13 cellular contexts compared by ENCODE assay signal in the genomic region with DNA sequence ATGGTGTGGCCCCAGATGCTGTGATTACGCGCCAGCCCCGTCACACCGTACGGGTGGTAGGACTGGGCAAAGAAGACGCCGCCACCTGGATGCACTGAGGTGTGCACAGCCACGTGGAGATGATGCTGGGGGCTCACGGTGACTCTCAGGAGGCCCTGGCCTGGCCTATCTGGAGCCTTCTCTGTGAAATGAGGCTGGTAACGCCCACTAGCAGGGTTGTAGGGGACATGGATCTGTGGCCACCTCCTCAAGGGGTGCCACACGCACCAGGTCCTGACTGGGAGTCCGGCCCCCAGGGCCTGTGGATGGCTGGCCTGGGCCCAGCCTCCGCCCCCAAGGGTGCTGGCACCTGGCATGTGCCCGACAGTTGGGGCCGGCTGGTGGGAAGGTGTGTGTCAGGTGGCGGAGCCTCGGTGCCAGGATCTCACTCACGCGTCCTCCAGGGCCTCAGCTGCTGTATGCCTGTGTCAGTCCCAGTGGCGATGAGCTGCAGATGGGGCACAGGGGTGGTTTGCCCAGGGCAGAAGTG. TPM values are rescaled to one million over a fixed set of nuclear protein-coding genes. Genes with fewer than 3 reads are reported as not detected.
DNase-seq lines count a peak whose midpoint lies in the region; ATAC-seq and TF ChIP-seq lines count a peak whose summit lies in the region.
"Had no signal": no experiment of that assay in that cellular context is flagged by ENCODE, and none has a peak within 500 bp of the region (broad histone marks: within the 10 kb centered on the region; RNA-seq: fewer than 3 reads in every experiment).

No MANE protein-coding gene starts in this region.

- no peak overlapping the region for H2BK5ac ChIP-seq in mesenchymal stem cell (ENCODE audit: low read depth, low read length, poor library complexity, severe bottlenecking)

- H3K4me3 ChIP-seq in H7 (ENCODE audit: insufficient read depth, low read depth, low read length) (no peak overlapping the region), Panc1 (ENCODE audit: low read depth in 2 of 2, low read length in 2 of 2) (no peak overlapping the region), mesenchymal stem cell (ENCODE audit: insufficient read depth in 1 of 2, low read depth in 1 of 2, low read length in 2 of 2) (no peak overlapping the region)

- H3K14ac ChIP-seq in mesenchymal stem cell (ENCODE audit: low read length in 2 of 2), result peak overlapping the region in 1 of 2 experiments; percentile 93

- CTCF ChIA-PET in Panc1 (lab: Charles Lee), result interaction anchor here (0.6 kb wide), 1 partner anchor 74 kb away, joined by 3 read pairs; no protein-coding TSS in a partner anchor

- peak overlapping the region; percentile 81 for H4K91ac ChIP-seq in mesenchymal stem cell (ENCODE audit: low read length)

- peak overlapping the region in 1 of 2 experiments; percentile 25 for H3K23ac ChIP-seq in mesenchymal stem cell (ENCODE audit: low read length in 2 of 2)

- peak overlapping the region; percentile 93 to 97 for H3K18ac ChIP-seq in mesenchymal stem cell (ENCODE audit: low read depth in 1 of 2, low read length in 2 of 2)

- POLR2A ChIA-PET in Panc1 (lab: Charles Lee), result no interaction called here

- no peak overlapping the region for H2BK15ac ChIP-seq in mesenchymal stem cell (ENCODE audit: low read depth, poor library complexity, severe bottlenecking)

- no TSS peak for BruUV-seq in Panc1 (replicated peaks; lab: Mats Ljungman, UMichigan)

- TF ChIP-seq CTCF in Panc1 (IDR thresholded peaks at IDR 0.05), result no peak

- in situ Hi-C loops in Panc1 (cut with HindIII; ENCODE audit: low pct_unique_long_range_greater_than_20kb, low sequenced_read_pairs), result no loop called here

- H3K4me1 ChIP-seq in Panc1 (ENCODE audit: control insufficient read depth, insufficient read depth, low read length) (peaks cover 95% of the 10 kb centered on the region), mesenchymal stem cell (ENCODE audit: control insufficient read depth, insufficient read depth, low read depth, low read length) (peaks cover 78% of the 10 kb centered on the region)

- DNase-seq in COR-L47 (lab: John Stamatoyannopoulos, UW) (peak; percentile 19), H7 (peak; percentile 58), Panc1 (ENCODE audit: low read depth, low spot score) (no peak), mesenchymal stem cell (no peak), middle frontal gyrus (ENCODE audit: extremely low spot score, low spot score) (no peak), C1 segment of cervical spinal cord (lab: John Stamatoyannopoulos, UW) (no peak)
- DNase-seq: activated CD4-positive, alpha-beta T cell treated with anti-CD3 and anti-CD28 coated beads, Interleukin-2, amount 50 U/mL, for 1 hour; CD8-positive, alpha-beta memory T cell; natural killer cell; NCI-H748 treated with DMSO at 0.1 percent for 48 hours; T-helper 1 cell had no signal

- ATAC-seq in Panc1, result no peak
- ATAC-seq in GM21447 (IDR thresholded peaks at IDR 0.05; ENCODE audit: unreplicated experiment), result no peak
- no peak for ATAC-seq in GM21528 (IDR thresholded peaks at IDR 0.05; ENCODE audit: low FRiP score, unreplicated experiment)
- ATAC-seq: natural killer cell had no signal

- H2AK5ac ChIP-seq in mesenchymal stem cell (ENCODE audit: low read length, severe bottlenecking), result peak overlapping the region; percentile 97

- H3K9ac ChIP-seq in mesenchymal stem cell (ENCODE audit: low read length), result peak overlapping the region; percentile 40

- intact Hi-C loops in Panc1 (cut with micrococcal nuclease; ENCODE audit: unreplicated experiment), result no loop called here

- no peak overlapping the region for H3K4me2 ChIP-seq in mesenchymal stem cell (ENCODE audit: low read length, poor library complexity, severe bottlenecking)

- H2BK120ac ChIP-seq in mesenchymal stem cell (ENCODE audit: low read depth, low read length), result peak overlapping the region; percentile 62

- H3K9me3 ChIP-seq in Panc1 (ENCODE audit: control insufficient read depth, insufficient read depth, low read depth, low read length), result no peaks in the 10 kb centered on the region
- H3K9me3 ChIP-seq in mesenchymal stem cell (ENCODE audit: control insufficient read depth, low read length), result no peaks in the 10 kb centered on the region

- peak overlapping the region; percentile 87 for H3K27ac ChIP-seq in Panc1 (ENCODE audit: low read length)
- H3K27ac ChIP-seq in mesenchymal stem cell (ENCODE audit: low read length, poor library complexity, severe bottlenecking), result peak overlapping the region; percentile 45

- peak overlapping the region; percentile 63 for H4K8ac ChIP-seq in mesenchymal stem cell (ENCODE audit: low read length)

- H2BK12ac ChIP-seq in mesenchymal stem cell (ENCODE audit: low read length in 2 of 2), result peak overlapping the region; percentile 51 to 98

- no peaks in the 10 kb centered on the region for H3K27me3 ChIP-seq in H7 (ENCODE audit: control insufficient read depth, insufficient read depth, low read length)
- no peaks in the 10 kb centered on the region for H3K27me3 ChIP-seq in Panc1 (ENCODE audit: control insufficient read depth, insufficient read depth, low read length)
- H3K27me3 ChIP-seq in mesenchymal stem cell (ENCODE audit: control insufficient read depth in 1 of 2, insufficient read depth in 1 of 2, low read length in 2 of 2), result no peaks in the 10 kb centered on the region

- H3K79me1 ChIP-seq in mesenchymal stem cell (replicated peaks; ENCODE audit: low read length, poor library complexity, severe bottlenecking), result no peaks in the 10 kb centered on the region

- H2AFZ ChIP-seq in mesenchymal stem cell (ENCODE audit: low read depth, low read length), result no peak overlapping the region

- H3K4ac ChIP-seq in mesenchymal stem cell (ENCODE audit: low read depth in 1 of 2, low read length in 2 of 2), result peak overlapping the region; percentile 62 to 87

- no peaks in the 10 kb centered on the region for H3K36me3 ChIP-seq in H7 (replicated peaks; ENCODE audit: control insufficient read depth, insufficient read depth, low read length)
- H3K36me3 ChIP-seq in Panc1 (ENCODE audit: control insufficient read depth, insufficient read depth, low read length), result no peaks in the 10 kb centered on the region
- H3K36me3 ChIP-seq in mesenchymal stem cell (ENCODE audit: control insufficient read depth in 1 of 2, insufficient read depth in 2 of 2, low read depth in 1 of 2, low read length in 2 of 2), result peaks cover 55% of the 10 kb centered on the region in 2 experiments

- WGBS in mesenchymal stem cell, result 92% methylated on average over 20 of the region's 20 CpGs

RNA-seq across cellular contexts. Expression of gene NEK6, which starts 32.4 kb away (rescaled TPM):
- total RNA-seq in H7 (2014; rRNA removed; shearing (Covaris generic)), result 17.1 and 17.6 TPM in 2 replicates
- total RNA-seq in Panc1 (2021; ENCODE audit: unreplicated experiment), result 56.3 TPM
- 74.0 TPM for polyA plus RNA-seq in Panc1 (2012; ENCODE audit: insufficient read length)
- 99.8 TPM for polyA plus RNA-seq in mesenchymal stem cell (2013, experiment 1 of 2)
- polyA plus RNA-seq in mesenchymal stem cell (2013, experiment 2 of 2), result 97.5 TPM

Comparison
In these comparisons a context has a peak if more than half of its experiments do, and no peak if none do; other contexts are left out.
1. DNase-seq: peak in COR-L47 (single experiment) and H7 (single experiment); none in Panc1 (single experiment), mesenchymal stem cell (single experiment), middle frontal gyrus (single experiment) and C1 segment of cervical spinal cord (0 of 14).